In genomic region chr7:29825750-29826529, GRCh38 we compare ENCODE assay signal across 13 cellular contexts. TPM values are rescaled to one million over a fixed set of nuclear protein-coding genes. Genes with fewer than 3 reads are reported as not detected.
A peak's percentile ranks its signal among the peaks of the same experiment; 100 is the strongest.
DNase-seq lines count a peak whose midpoint lies in the region; ATAC-seq and TF ChIP-seq lines count a peak whose summit lies in the region.
"Had no signal": no experiment of that assay in that cellular context is flagged by ENCODE, and none has a peak within 500 bp of the region (broad histone marks: within the 10 kb centered on the region; RNA-seq: fewer than 3 reads in every experiment).

No MANE protein-coding gene starts in this region.

- intact Hi-C loops in activated CD8-positive, alpha-beta T cell treated with anti-CD3 and anti-CD28 coated beads for 36 hours (cut with micrococcal nuclease), result no loop called here
- intact Hi-C loops in activated CD4-positive, alpha-beta memory T cell treated with anti-CD3 and anti-CD28 coated beads for 36 hours (cut with micrococcal nuclease), result no loop called here
- intact Hi-C loops in left lung (cut with DNase I), result no loop called here

- peak overlapping the region; percentile 17 for H3K4me3 Mint-ChIP-seq in activated CD8-positive, alpha-beta T cell treated with anti-CD3 and anti-CD28 coated beads for 36 hours
- H3K4me3 Mint-ChIP-seq in activated CD4-positive, alpha-beta memory T cell treated with anti-CD3 and anti-CD28 coated beads for 36 hours, result no peak overlapping the region

- no peaks in the 10 kb centered on the region for H3K36me3 Mint-ChIP-seq in activated CD8-positive, alpha-beta T cell treated with anti-CD3 and anti-CD28 coated beads for 36 hours (ENCODE audit: low read depth)
- H3K36me3 Mint-ChIP-seq in activated CD4-positive, alpha-beta memory T cell treated with anti-CD3 and anti-CD28 coated beads for 36 hours, result no peaks in the 10 kb centered on the region

- H3K9me3 ChIP-seq in left lung, result no peaks in the 10 kb centered on the region
- H3K9me3 ChIP-seq: ovary had no signal

- peaks cover 7% of the 10 kb centered on the region for H3K27me3 Mint-ChIP-seq in activated CD8-positive, alpha-beta T cell treated with anti-CD3 and anti-CD28 coated beads for 36 hours
- peaks cover 7% of the 10 kb centered on the region for H3K27me3 Mint-ChIP-seq in activated CD4-positive, alpha-beta memory T cell treated with anti-CD3 and anti-CD28 coated beads for 36 hours

- no peaks in the 10 kb centered on the region for H3K9me3 Mint-ChIP-seq in activated CD8-positive, alpha-beta T cell treated with anti-CD3 and anti-CD28 coated beads for 36 hours
- no peaks in the 10 kb centered on the region for H3K9me3 Mint-ChIP-seq in activated CD4-positive, alpha-beta memory T cell treated with anti-CD3 and anti-CD28 coated beads for 36 hours

- DNase-seq in GM12864 (ENCODE audit: low read depth) (peak; percentile 18), GM19240 (ENCODE audit: insufficient read length, low spot score) (peak; percentile 10), HK-2 (ENCODE audit: unreplicated experiment) (no peak), left lung (no peak), HT-29 (ENCODE audit: low spot score) (no peak)
- no peak for DNase-seq in activated CD8-positive, alpha-beta T cell treated with anti-CD3 and anti-CD28 coated beads for 36 hours
- DNase-seq in activated CD4-positive, alpha-beta memory T cell treated with anti-CD3 and anti-CD28 coated beads for 36 hours, result no peak
- DNase-seq: amygdala; EL; ovary; stimulated activated CD8-positive, alpha-beta memory T cell treated with anti-CD3 and anti-CD28 coated beads, Interleukin-4, amount 100 ng/mL, for 48 hours had no signal

- CTCF ChIA-PET in activated CD8-positive, alpha-beta T cell treated with anti-CD3 and anti-CD28 coated beads for 36 hours (lab: Charles Lee), result interaction anchor here (1.8 kb wide), 1 partner anchor 12 kb away, joined by 5 read pairs; no protein-coding TSS in a partner anchor
- CTCF ChIA-PET in activated CD4-positive, alpha-beta memory T cell treated with anti-CD3 and anti-CD28 coated beads for 36 hours (lab: Charles Lee), result no interaction called here

- no peak for TF ChIP-seq CTCF in GM12864 (IDR thresholded peaks at IDR 0.05; ENCODE audit: low read depth, low read length, missing control alignments)
- no peak for TF ChIP-seq CTCF in activated CD8-positive, alpha-beta T cell treated with anti-CD3 and anti-CD28 coated beads for 36 hours (IDR thresholded peaks at IDR 0.05)
- TF ChIP-seq CTCF in left lung (IDR thresholded peaks at IDR 0.05), result no peak

- peaks cover 0 to 8% of the 10 kb centered on the region in 2 donors for H3K27me3 ChIP-seq in left lung
- H3K27me3 ChIP-seq: ovary had no signal

- peaks cover 8% of the 10 kb centered on the region for H3K4me1 Mint-ChIP-seq in activated CD8-positive, alpha-beta T cell treated with anti-CD3 and anti-CD28 coated beads for 36 hours (ENCODE audit: low read depth)
- H3K4me1 Mint-ChIP-seq in activated CD4-positive, alpha-beta memory T cell treated with anti-CD3 and anti-CD28 coated beads for 36 hours (ENCODE audit: low read depth), result peaks cover 4% of the 10 kb centered on the region

- no peaks in the 10 kb centered on the region for H3K4me1 ChIP-seq in left lung

- POLR2A ChIA-PET in activated CD8-positive, alpha-beta T cell treated with anti-CD3 and anti-CD28 coated beads for 36 hours (lab: Charles Lee), result interaction anchor here (0.6 kb wide), 1 partner anchor 12 kb away, joined by 5 read pairs; no protein-coding TSS in a partner anchor
- POLR2A ChIA-PET in activated CD4-positive, alpha-beta memory T cell treated with anti-CD3 and anti-CD28 coated beads for 36 hours (lab: Charles Lee), result no interaction called here

- no peak overlapping the region for H3K27ac Mint-ChIP-seq in activated CD8-positive, alpha-beta T cell treated with anti-CD3 and anti-CD28 coated beads for 36 hours
- no peak overlapping the region for H3K27ac Mint-ChIP-seq in activated CD4-positive, alpha-beta memory T cell treated with anti-CD3 and anti-CD28 coated beads for 36 hours

- H3K4me3 ChIP-seq in GM12864 (ENCODE audit: low read depth, low read length) (no peak overlapping the region; the same call in 1 of the 2 replicates), left lung (no peak overlapping the region)
- H3K4me3 ChIP-seq: ovary, SK-N-MC had no signal

- peak; percentile 88 for ATAC-seq in HG02981 (IDR thresholded peaks at IDR 0.05; ENCODE audit: unreplicated experiment)
- no peak for ATAC-seq in activated CD8-positive, alpha-beta T cell treated with anti-CD3 and anti-CD28 coated beads for 36 hours
- no peak for ATAC-seq in left lung

- H3K27ac ChIP-seq in left lung, result no peak overlapping the region
- H3K27ac ChIP-seq: ovary, SK-N-MC had no signal

- no peaks in the 10 kb centered on the region for H3K36me3 ChIP-seq in left lung
- H3K36me3 ChIP-seq: ovary had no signal

RNA-seq across cellular contexts. Expression of gene WIPF3, which starts 19.6 kb away (rescaled TPM):
- not detected for total RNA-seq in activated CD8-positive, alpha-beta T cell treated with anti-CD3 and anti-CD28 coated beads for 36 hours
- total RNA-seq in activated CD4-positive, alpha-beta memory T cell treated with anti-CD3 and anti-CD28 coated beads for 36 hours, result not detected
- under 1 TPM in 1 of 2 donors, not detected in 1; 0.50 TPM for total RNA-seq in left lung
- total RNA-seq in HT-29 (2014; rRNA removed; shearing (Covaris generic)), result 0.10 and 0.26 TPM in 2 replicates

Comparison
In these comparisons a context has a peak if more than half of its experiments do, and no peak if none do; other contexts are left out.
1. DNase-seq: peak in GM12864 (single experiment) and GM19240 (single experiment); none in activated CD8-positive, alpha-beta T cell treated with anti-CD3 and anti-CD28 coated beads for 36 hours (single experiment), HK-2 (single experiment), activated CD4-positive, alpha-beta memory T cell treated with anti-CD3 and anti-CD28 coated beads for 36 hours (single experiment), left lung (0 of 2) and HT-29 (single experiment).